Comparison of ENCODE assay signal across 19 cellular contexts in the genomic region with DNA sequence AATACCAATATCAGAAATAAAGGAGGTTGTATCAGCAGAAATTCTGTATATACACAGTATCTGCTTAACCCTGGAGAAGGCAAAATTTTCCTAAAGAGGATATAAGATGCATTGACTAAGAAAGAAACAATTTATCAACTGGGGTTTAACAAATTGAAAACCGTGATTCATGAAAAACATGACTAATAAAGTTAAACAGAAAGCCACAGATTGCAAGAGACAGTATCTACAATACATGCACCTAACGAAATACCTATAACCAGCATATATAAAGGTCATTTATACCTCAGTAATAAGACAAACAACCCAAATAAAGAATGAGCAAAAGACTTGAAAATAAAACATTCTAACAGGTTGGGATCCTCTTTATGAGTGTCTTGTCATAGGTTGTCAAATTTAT.
DNase-seq lines count a peak whose midpoint lies in the region; ATAC-seq and TF ChIP-seq lines count a peak whose summit lies in the region.
"Had no signal": no experiment of that assay in that cellular context is flagged by ENCODE, and none has a peak within 500 bp of the region (broad histone marks: within the 10 kb centered on the region; RNA-seq: fewer than 3 reads in every experiment).

No MANE protein-coding gene starts in this region.

- H2BK120ac ChIP-seq in H9 (ENCODE audit: low read depth, low read length, poor library complexity, severe bottlenecking), result no peak overlapping the region

- H2AFZ ChIP-seq in H9 (ENCODE audit: low read length), result no peak overlapping the region
- H2AFZ ChIP-seq: GM23248 had no signal

- no peak overlapping the region for H3K9ac ChIP-seq in H9 (ENCODE audit: extremely low read depth, insufficient read length, low read length)
- H3K9ac ChIP-seq: GM23248 had no signal

- no peak overlapping the region for H2BK15ac ChIP-seq in H9 (ENCODE audit: low read depth, low read length)

- peaks cover 0 to 5% (median 1%) of the 10 kb centered on the region in 3 experiments; a peak in 1 of 7 replicates for H3K36me3 Mint-ChIP-seq in H9 (ENCODE audit: insufficient read depth in 1 of 3, low read depth in 3 of 3)
- H3K36me3 Mint-ChIP-seq in activated T-helper 17 cell treated with anti-CD3 and anti-CD28 coated beads, Interleukin-2, amount 50 U/mL, for 72 hours (ENCODE audit: low read depth), result no peaks in the 10 kb centered on the region
- H3K36me3 Mint-ChIP-seq in activated CD8-positive, alpha-beta memory T cell treated with anti-CD3 and anti-CD28 coated beads, Interleukin-2, amount 10 ng/mL, durations not matched to agents 7 days and 5 days, result no peaks in the 10 kb centered on the region

- ATAC-seq in activated T-helper 17 cell treated with anti-CD3 and anti-CD28 coated beads, Interleukin-2, amount 50 U/mL, for 72 hours (replicated peaks), result peak; percentile 66
- no peak for ATAC-seq in activated CD8-positive, alpha-beta memory T cell treated with anti-CD3 and anti-CD28 coated beads, Interleukin-2, amount 10 ng/mL, durations not matched to agents 7 days and 5 days
- ATAC-seq: HCT116, K562 had no signal

- H3K4me1 ChIP-seq in H9 (ENCODE audit: insufficient read depth, low read length), result peaks cover 2% of the 10 kb centered on the region; the same call in 1 of the 2 replicates
- H3K4me1 ChIP-seq: Peyer's patch had no signal

- H3K79me1 ChIP-seq in H9 (ENCODE audit: insufficient read depth, low read depth, low read length, poor library complexity, severe bottlenecking), result no peaks in the 10 kb centered on the region

- peaks cover 14 to 19% of the 10 kb centered on the region in 2 experiments for H3K4me1 Mint-ChIP-seq in H9
- H3K4me1 Mint-ChIP-seq in activated T-helper 17 cell treated with anti-CD3 and anti-CD28 coated beads, Interleukin-2, amount 50 U/mL, for 72 hours, result no peaks in the 10 kb centered on the region
- no peaks in the 10 kb centered on the region for H3K4me1 Mint-ChIP-seq in activated CD8-positive, alpha-beta memory T cell treated with anti-CD3 and anti-CD28 coated beads, Interleukin-2, amount 10 ng/mL, durations not matched to agents 7 days and 5 days

- no peak overlapping the region for H2BK20ac ChIP-seq in H9 (ENCODE audit: low read depth, low read length, poor library complexity, severe bottlenecking)

- DNase-seq in H9 (no peak), NCI-H460 (ENCODE audit: extremely low read depth, low read depth) (peak; percentile 24), iris pigment epithelial cell (ENCODE audit: low read depth) (peak; percentile 27), cardiac septum (ENCODE audit: low spot score) (no peak), retina (no peak)
- DNase-seq in activated CD8-positive, alpha-beta memory T cell treated with anti-CD3 and anti-CD28 coated beads, Interleukin-2, amount 10 ng/mL, durations not matched to agents 7 days and 5 days, result no peak
- DNase-seq: C1 segment of cervical spinal cord, DMS79 treated with DMSO at 0.1 percent for 48 hours, GM23248, MV-4-11, NCI-H1694 treated with DMSO at 0.1 percent for 48 hours, NCI-H2227 treated with DMSO at 0.1 percent for 48 hours, NCI-H524, Peyer's patch, SHP77 had no signal

- no peak for TF ChIP-seq CTCF in H9 (conservative IDR thresholded peaks at IDR 0.05)

- H2BK12ac ChIP-seq in H9 (ENCODE audit: insufficient read length, low read depth, low read length), result no peak overlapping the region

- H3K27ac ChIP-seq in H9 (ENCODE audit: insufficient read length, low read depth, low read length), result no peak overlapping the region
- H3K27ac ChIP-seq: GM23248, Peyer's patch, SK-N-MC had no signal

- H3K56ac ChIP-seq in H9 (ENCODE audit: insufficient read length, low read depth, low read length), result no peak overlapping the region

- no peaks in the 10 kb centered on the region for H3K9me3 ChIP-seq in H9 (ENCODE audit: control insufficient read depth, low read depth, low read length)
- H3K9me3 ChIP-seq: Peyer's patch had no signal

- no peak overlapping the region for H3K4me2 ChIP-seq in H9 (ENCODE audit: insufficient read depth, insufficient read length, low read length)

- no peaks in the 10 kb centered on the region for H3K27me3 Mint-ChIP-seq in H9 (ENCODE audit: low read depth)
- H3K27me3 Mint-ChIP-seq in activated T-helper 17 cell treated with anti-CD3 and anti-CD28 coated beads, Interleukin-2, amount 50 U/mL, for 72 hours, result no peaks in the 10 kb centered on the region
- no peaks in the 10 kb centered on the region for H3K27me3 Mint-ChIP-seq in activated CD8-positive, alpha-beta memory T cell treated with anti-CD3 and anti-CD28 coated beads, Interleukin-2, amount 10 ng/mL, durations not matched to agents 7 days and 5 days

- intact Hi-C loops in cardiac septum (cut with DNase I), result no loop called here

- H3K27me3 ChIP-seq in H9 (ENCODE audit: insufficient read depth, low read length), result no peaks in the 10 kb centered on the region
- H3K27me3 ChIP-seq: Peyer's patch had no signal

- no peak overlapping the region for H3K14ac ChIP-seq in H9 (ENCODE audit: insufficient read depth, low read length)

- no peaks in the 10 kb centered on the region; a peak in 1 of 5 replicates for H3K9me3 Mint-ChIP-seq in H9
- no peaks in the 10 kb centered on the region for H3K9me3 Mint-ChIP-seq in activated T-helper 17 cell treated with anti-CD3 and anti-CD28 coated beads, Interleukin-2, amount 50 U/mL, for 72 hours
- H3K9me3 Mint-ChIP-seq in activated CD8-positive, alpha-beta memory T cell treated with anti-CD3 and anti-CD28 coated beads, Interleukin-2, amount 10 ng/mL, durations not matched to agents 7 days and 5 days (ENCODE audit: low read depth), result no peaks in the 10 kb centered on the region

- no peaks in the 10 kb centered on the region for H3K23me2 ChIP-seq in H9 (ENCODE audit: insufficient read length, low read depth, low read length, poor library complexity, severe bottlenecking)

- H3K18ac ChIP-seq in H9 (ENCODE audit: insufficient read length, low read depth, low read length), result no peak overlapping the region

- no peak overlapping the region for H4K8ac ChIP-seq in H9 (replicated peaks; ENCODE audit: insufficient read length, low read depth, low read length)

- CTCF ChIA-PET in activated CD8-positive, alpha-beta memory T cell treated with anti-CD3 and anti-CD28 coated beads, Interleukin-2, amount 10 ng/mL, durations not matched to agents 7 days and 5 days (lab: Charles Lee), result no interaction called here

- no peak overlapping the region for H3K4ac ChIP-seq in H9 (ENCODE audit: low read depth, low read length)

- H2BK5ac ChIP-seq in H9 (ENCODE audit: insufficient read length, low read length), result no peak overlapping the region

- H4K91ac ChIP-seq in H9 (ENCODE audit: insufficient read length, low read depth, low read length), result no peak overlapping the region

- no peak overlapping the region for H3K23ac ChIP-seq in H9 (ENCODE audit: insufficient read length, low read depth, low read length)

- H3T11ph ChIP-seq in H9 (ENCODE audit: low read length), result no peak overlapping the region

- no peak overlapping the region for H3K4me3 Mint-ChIP-seq in H9
- H3K4me3 Mint-ChIP-seq in activated T-helper 17 cell treated with anti-CD3 and anti-CD28 coated beads, Interleukin-2, amount 50 U/mL, for 72 hours, result no peak overlapping the region
- H3K4me3 Mint-ChIP-seq in activated CD8-positive, alpha-beta memory T cell treated with anti-CD3 and anti-CD28 coated beads, Interleukin-2, amount 10 ng/mL, durations not matched to agents 7 days and 5 days, result no peak overlapping the region

- no peak overlapping the region for H2AK5ac ChIP-seq in H9 (ENCODE audit: insufficient read length, low read length)

- peak overlapping the region in 2 of 3 experiments; percentile 21 to 81; a peak in 2 of 7 replicates for H3K27ac Mint-ChIP-seq in H9
- H3K27ac Mint-ChIP-seq in activated T-helper 17 cell treated with anti-CD3 and anti-CD28 coated beads, Interleukin-2, amount 50 U/mL, for 72 hours, result no peak overlapping the region
- H3K27ac Mint-ChIP-seq in activated CD8-positive, alpha-beta memory T cell treated with anti-CD3 and anti-CD28 coated beads, Interleukin-2, amount 10 ng/mL, durations not matched to agents 7 days and 5 days, result no peak overlapping the region

- no CpG with 5 or more reads among the region's 2 CpGs for WGBS in H9 (ENCODE audit: extremely low coverage, insufficient read length, low lambda C conversion rate)

- no peaks in the 10 kb centered on the region for H3K79me2 ChIP-seq in H9 (ENCODE audit: insufficient read depth, low read length)

- H4K20me1 ChIP-seq in H9 (ENCODE audit: control insufficient read depth, insufficient read depth, insufficient read length), result no peaks in the 10 kb centered on the region

- H4K5ac ChIP-seq in H9 (ENCODE audit: insufficient read length, low read depth, low read length), result no peak overlapping the region

Comparison
In these comparisons a context has a peak if more than half of its experiments do, and no peak if none do; other contexts are left out.
1. DNase-seq: peak in NCI-H460 (single experiment) and iris pigment epithelial cell (single experiment); none in H9 (single experiment), activated CD8-positive, alpha-beta memory T cell treated with anti-CD3 and anti-CD28 coated beads, Interleukin-2, amount 10 ng/mL, durations not matched to agents 7 days and 5 days (single experiment), cardiac septum (single experiment) and retina (single experiment).
2. H3K27ac Mint-ChIP-seq: peak in H9 (2 of 3); none in activated T-helper 17 cell treated with anti-CD3 and anti-CD28 coated beads, Interleukin-2, amount 50 U/mL, for 72 hours (single experiment) and activated CD8-positive, alpha-beta memory T cell treated with anti-CD3 and anti-CD28 coated beads, Interleukin-2, amount 10 ng/mL, durations not matched to agents 7 days and 5 days (single experiment).